In genomic region chr15:92409006-92409405, GRCh38 we compare ENCODE assay signal across 17 cellular contexts. TPM values are rescaled to one million over a fixed set of nuclear protein-coding genes. Genes with fewer than 3 reads are reported as not detected.
A peak's percentile ranks its signal among the peaks of the same experiment; 100 is the strongest.
DNase-seq lines count a peak whose midpoint lies in the region; ATAC-seq, FAIRE-seq and TF ChIP-seq lines count a peak whose summit lies in the region.
"Had no signal": no experiment of that assay in that cellular context is flagged by ENCODE, and none has a peak within 500 bp of the region (broad histone marks: within the 10 kb centered on the region; RNA-seq: fewer than 3 reads in every experiment).

No MANE protein-coding gene starts in this region.

- no peaks in the 10 kb centered on the region for H3F3A ChIP-seq in SK-N-SH (replicated peaks; ENCODE audit: insufficient read depth)

- H3K79me2 ChIP-seq in SK-N-SH (ENCODE audit: insufficient read depth), result no peaks in the 10 kb centered on the region

- no peak overlapping the region for H3K4me2 ChIP-seq in SK-N-SH

- H3K36me3 ChIP-seq in BE2C (no peaks in the 10 kb centered on the region; the same call in none of the 2 replicates), HAP-1 (replicated peaks) (no peaks in the 10 kb centered on the region), SK-N-SH (replicated peaks in 1 of 2; ENCODE audit: control insufficient read depth in 1 of 2, insufficient read depth in 2 of 2, low read length in 1 of 2) (no peaks in the 10 kb centered on the region), mesodermal cell (ENCODE audit: control insufficient read depth, insufficient read depth, low read length) (peaks cover 13% of the 10 kb centered on the region)

- no peak for FAIRE-seq in GM19239 (lab: Jason Lieb, UNC)
- FAIRE-seq: H54, HepG2, HTR-8/SVneo had no signal

- DNase-seq in BE2C, result peak; percentile 56
- peak; percentile 45 to 55 for DNase-seq in HAP-1 (ENCODE audit: low spot score in 2 of 2)
- DNase-seq in SK-N-SH, result peak; percentile 56
- DNase-seq in caudate nucleus (lab: John Stamatoyannopoulos, UW), result no peak
- DNase-seq in GM19239 (ENCODE audit: insufficient read length, low spot score), result no peak
- DNase-seq: ACHN; C1 segment of cervical spinal cord; Calu3; CD4-positive, alpha-beta T cell; DND-41; GF-D8; GM23248 had no signal

- CTCF ChIA-PET in SK-N-SH (lab: Yijun Ruan, JAX), result interaction anchor here (1.0 kb wide), 1 partner anchor 12 kb away, joined by 3 read pairs; no protein-coding TSS in a partner anchor

- no peaks in the 10 kb centered on the region for H4K20me1 ChIP-seq in SK-N-SH (ENCODE audit: insufficient read depth)

- TF ChIP-seq RAD21 in SK-N-SH (IDR thresholded peaks at IDR 0.05; ENCODE audit: low read length), result no peak

- POLR2A ChIA-PET in SK-N-SH (lab: Yijun Ruan, JAX), result interaction anchor here (0.7 kb wide), 1 partner anchor 15 kb away, joined by 3 read pairs; the partner anchor contains the start of gene ST8SIA2

- no peak for TF ChIP-seq EP300 in SK-N-SH (IDR thresholded peaks at IDR 0.05; ENCODE audit: borderline replicate concordance in 1 of 2, low read depth in 1 of 2, low read length in 1 of 2)

- no peaks in the 10 kb centered on the region for H3K27me3 ChIP-seq in BE2C
- H3K27me3 ChIP-seq in HAP-1 (ENCODE audit: low read depth), result no peaks in the 10 kb centered on the region
- H3K27me3 ChIP-seq in SK-N-SH (ENCODE audit: insufficient read depth), result no peaks in the 10 kb centered on the region

- no peak overlapping the region for H3K9ac ChIP-seq in SK-N-SH
- H3K9ac ChIP-seq: GM23248 had no signal

- TF ChIP-seq CTCF in BE2C (IDR thresholded peaks at IDR 0.05; ENCODE audit: low read depth, low read length) (no peak), SK-N-SH (IDR thresholded peaks at IDR 0.05) (no peak)

- H3K4me3 ChIP-seq in BE2C (ENCODE audit: low read depth, low read length) (no peak overlapping the region), HAP-1 (no peak overlapping the region), SK-N-SH (ENCODE audit: low read depth in 2 of 2, low read length in 1 of 2) (no peak overlapping the region), mesodermal cell (ENCODE audit: extremely low read depth, insufficient read depth, low read length, poor library complexity, severe bottlenecking) (no peak overlapping the region)
- H3K4me3 ChIP-seq: GM23248 had no signal

- H3K9me2 ChIP-seq in SK-N-SH, result no peaks in the 10 kb centered on the region

- no peaks in the 10 kb centered on the region for H3K9me3 ChIP-seq in BE2C
- H3K9me3 ChIP-seq in HAP-1, result no peaks in the 10 kb centered on the region
- H3K9me3 ChIP-seq in SK-N-SH, result no peaks in the 10 kb centered on the region
- no peaks in the 10 kb centered on the region for H3K9me3 ChIP-seq in mesodermal cell (ENCODE audit: control insufficient read depth, low read length)

- no peak overlapping the region; a peak in 1 of 4 replicates for H3K27ac ChIP-seq in SK-N-SH (ENCODE audit: low read depth in 2 of 2, low read length in 1 of 2)
- H3K27ac ChIP-seq in mesodermal cell (ENCODE audit: low read depth, low read length, severe bottlenecking), result peak overlapping the region; percentile 29
- no peak overlapping the region for H3K27ac ChIP-seq in caudate nucleus (ENCODE audit: low read depth, low read length)
- H3K27ac ChIP-seq: GM23248 had no signal

- in situ Hi-C loops in HAP-1 (cut with MboI; ENCODE audit: low sequenced_read_pairs), result no loop called here

- no peak for ATAC-seq in GM21447 (IDR thresholded peaks at IDR 0.05; ENCODE audit: unreplicated experiment)
- ATAC-seq: HepG2 had no signal

- H2AFZ ChIP-seq in SK-N-SH (ENCODE audit: low read depth), result no peak overlapping the region
- H2AFZ ChIP-seq: GM23248 had no signal

- peaks cover 35% of the 10 kb centered on the region for H3K4me1 ChIP-seq in BE2C
- peaks cover 38% of the 10 kb centered on the region for H3K4me1 ChIP-seq in HAP-1
- peaks cover 0 to 6% of the 10 kb centered on the region in 2 experiments; a peak in 1 of 4 replicates for H3K4me1 ChIP-seq in SK-N-SH (ENCODE audit: control insufficient read depth in 1 of 2, insufficient read depth in 2 of 2, low read depth in 1 of 2, low read length in 1 of 2)
- H3K4me1 ChIP-seq in mesodermal cell (ENCODE audit: control insufficient read depth, insufficient read depth, low read length, poor library complexity, severe bottlenecking), result peaks cover 15% of the 10 kb centered on the region

- WGBS in SK-N-SH (ENCODE audit: low lambda C conversion rate), result 72% methylated on average over 5 of the region's 5 CpGs
- WGBS in mesodermal cell (ENCODE audit: insufficient coverage in 2 of 2), 2 experiments, result 86 to 90% methylated on average over 4 to 5 of the region's 5 CpGs

TF ChIP-seq in SK-N-SH, 30 proteins besides CTCF, POLR2A, EP300 and RAD21:
- no peak for TF ChIP-seq CHD2 (IDR thresholded peaks at IDR 0.05; ENCODE audit: low read length, partially characterized antibody)
- TF ChIP-seq GATA2 (CRISPR knock-in tag; IDR thresholded peaks at IDR 0.05), result peak; percentile 74

RNA-seq across cellular contexts. Expression of gene ST8SIA2, which starts 15.3 kb away (rescaled TPM):
- polyA plus RNA-seq in BE2C (2012; ENCODE audit: insufficient read depth, insufficient read length, low read depth), result 9.6 TPM
- 0.05 and 0.16 TPM in 2 replicates for polyA plus RNA-seq in SK-N-SH (2012; rRNA removed)
- polyA plus RNA-seq in SK-N-SH (2012; cell fraction: cytosol; rRNA removed), result 0.06 and 0.21 TPM in 2 replicates
- 0.04 and 0.06 TPM in 2 replicates for polyA plus RNA-seq in SK-N-SH (2012; cell fraction: nucleus; rRNA removed)
- polyA plus RNA-seq in mesodermal cell (2013, experiment 1 of 2), result 11.1 TPM
- 11.4 TPM for polyA plus RNA-seq in mesodermal cell (2013, experiment 2 of 2)
- polyA plus RNA-seq: GM23248, HepG2 had no signal

Comparison
In these comparisons a context has a peak if more than half of its experiments do, and no peak if none do; other contexts are left out.
1. DNase-seq: peak in BE2C (single experiment), HAP-1 (2 of 2) and SK-N-SH (single experiment); none in caudate nucleus (0 of 61) and GM19239 (single experiment).